31 cellular contexts compared by ENCODE assay signal in the genomic region with DNA sequence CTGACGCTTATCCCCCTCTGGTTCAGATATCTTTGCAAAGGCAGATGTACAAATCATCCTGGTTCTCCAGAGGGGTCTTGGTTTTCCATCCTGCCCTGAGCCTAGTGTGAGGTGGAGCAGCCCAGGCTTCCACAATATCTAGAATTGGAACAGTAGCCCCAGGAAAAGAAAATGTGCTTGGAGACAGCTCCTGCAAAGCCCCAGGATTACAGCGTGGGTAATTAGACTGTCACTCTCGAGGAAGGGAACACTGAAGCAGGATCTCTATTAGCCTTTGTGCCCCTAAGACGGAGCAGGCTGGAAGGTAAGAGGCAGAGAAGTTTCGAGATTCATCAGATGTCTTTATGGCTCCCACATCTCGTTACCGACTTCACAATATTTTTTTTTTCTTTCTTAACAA. TPM values are rescaled to one million over a fixed set of nuclear protein-coding genes. Genes with fewer than 3 reads are reported as not detected.
"Had no signal": no experiment of that assay in that cellular context is flagged by ENCODE, and none has a peak within 500 bp of the region (broad histone marks: within the 10 kb centered on the region; RNA-seq: fewer than 3 reads in every experiment).

No MANE protein-coding gene starts in this region.

- H3K4me3 ChIP-seq: ascending aorta, breast epithelium, K562, MG63, SJSA1 had no signal

- H3K36me3 ChIP-seq: ascending aorta, breast epithelium, MG63, SJSA1 had no signal

- DNase-seq: activated CD4-positive, alpha-beta memory T cell treated with anti-CD3 and anti-CD28 coated beads for 36 hours; activated CD4-positive, alpha-beta T cell treated with anti-CD3 and anti-CD28 coated beads for 36 hours; activated CD4-positive, alpha-beta T cell treated with anti-CD3 and anti-CD28 coated beads, Interleukin-2, amount 50 U/mL, for 1 hour; activated CD8-positive, alpha-beta memory T cell treated with anti-CD3 and anti-CD28 coated beads, Interleukin-2, amount 50 U/mL, for 48 hours; activated effector memory CD4-positive, alpha-beta T cell treated with Interleukin-2 at 50 U/mL for 16 hours; activated naive CD4-positive, alpha-beta T cell treated with anti-CD3 and anti-CD28 coated beads, Interleukin-2, amount 50 U/mL, for 16 hours; activated naive CD8-positive, alpha-beta T cell treated with anti-CD3 and anti-CD28 coated beads, Interleukin-2, amount 10 ng/mL, durations not matched to agents 7 days and 5 days; activated T-cell treated with anti-CD3 and anti-CD28 coated beads, Interleukin-2, amount 50 U/mL, for 48 hours; amygdala; IMR-90; Karpas-422; MG63; NCI-H1048; NCI-H1105 treated with DMSO at 0.1 percent for 48 hours; NCI-H1436; NCI-H1694 treated with DMSO at 0.1 percent for 48 hours; NCI-H2029; NCI-H345; NCI-H524 treated with DMSO at 0.1 percent for 48 hours; NCI-H774; SHP77 treated with DMSO at 0.1 percent for 48 hours; SK-N-SH had no signal

- H3K9me2 ChIP-seq: SK-N-SH had no signal

- H3K9ac ChIP-seq: SK-N-SH had no signal

- ATAC-seq: activated CD4-positive, alpha-beta T cell treated with anti-CD3 and anti-CD28 coated beads for 36 hours; activated CD4-positive, CD25-positive, alpha-beta regulatory T cell treated with anti-CD3 and anti-CD28 coated beads, Interleukin-2, amount 50 U/mL, for 24 hours; K562; Panc1; WTC11 had no signal

- H3K27ac ChIP-seq: ascending aorta, breast epithelium, SJSA1 had no signal

- H3K9me3 ChIP-seq: ascending aorta, MG63, SK-N-SH had no signal

- H3K4me2 ChIP-seq: SK-N-SH had no signal

- H3K27me3 ChIP-seq: ascending aorta, MG63, SJSA1 had no signal

- H3K4me1 ChIP-seq: ascending aorta, breast epithelium, SJSA1 had no signal

RNA-seq across cellular contexts. Expression of gene TMEM132C, which starts 59.4 kb away (rescaled TPM):
- total RNA-seq: activated CD4-positive, alpha-beta memory T cell treated with anti-CD3 and anti-CD28 coated beads for 36 hours; activated CD4-positive, alpha-beta T cell treated with anti-CD3 and anti-CD28 coated beads for 36 hours; activated naive CD8-positive, alpha-beta T cell treated with anti-CD3 and anti-CD28 coated beads, Interleukin-2, amount 10 ng/mL, durations not matched to agents 7 days and 5 days; IMR-90; K562; NCI-H460; RPMI7951; SJSA1; WTC11 had no signal
- polyA plus RNA-seq: IMR-90, K562, SK-N-SH had no signal
